8 cellular contexts compared by ENCODE assay signal in genomic region chr1:234731371-234732085, GRCh38.
DNase-seq lines count a peak whose midpoint lies in the region; ATAC-seq and TF ChIP-seq lines count a peak whose summit lies in the region.

No MANE protein-coding gene starts in this region.

- peak; percentile 49 for ATAC-seq in GM21619 (IDR thresholded peaks at IDR 0.05; ENCODE audit: unreplicated experiment)

- TF ChIP-seq CTCF in Loucy (conservative IDR thresholded peaks at IDR 0.05; ENCODE audit: low read length) (no peak), osteoblast (IDR thresholded peaks at IDR 0.05; ENCODE audit: extremely low read depth, low read depth, low read length) (no peak)

- H2AFZ ChIP-seq in Loucy (ENCODE audit: low read length): no peak overlapping the region
- H2AFZ ChIP-seq in osteoblast (ENCODE audit: low read length): peak overlapping the region; percentile 75

- peaks cover 1% of the 10 kb centered on the region; the same call in 1 of the 2 replicates for H3F3A ChIP-seq in Loucy (ENCODE audit: low read depth)

- H3K36me3 ChIP-seq in Loucy (ENCODE audit: insufficient read depth, low read length): no peaks in the 10 kb centered on the region
- no peaks in the 10 kb centered on the region for H3K36me3 ChIP-seq in osteoblast (ENCODE audit: insufficient read depth, low read length)

- peak overlapping the region; percentile 5 for H3K4me2 ChIP-seq in Loucy (ENCODE audit: low read depth, low read length, poor library complexity, severe bottlenecking)
- H3K4me2 ChIP-seq in osteoblast (ENCODE audit: insufficient read depth, low read length): peak overlapping the region; percentile 34

- H4K20me1 ChIP-seq in Loucy (ENCODE audit: insufficient read depth, low read length, poor library complexity, severe bottlenecking) (no peaks in the 10 kb centered on the region), osteoblast (ENCODE audit: insufficient read depth, low read length) (no peaks in the 10 kb centered on the region)

- H3K27me3 ChIP-seq in Loucy (ENCODE audit: insufficient read depth, low read length, poor library complexity, severe bottlenecking) (no peaks in the 10 kb centered on the region), osteoblast (ENCODE audit: insufficient read depth, low read length) (no peaks in the 10 kb centered on the region)

- no peaks in the 10 kb centered on the region for H3K9me3 ChIP-seq in Loucy (ENCODE audit: insufficient read depth, low read depth, low read length)
- no peaks in the 10 kb centered on the region for H3K9me3 ChIP-seq in osteoblast (ENCODE audit: low read depth, low read length)

- peak overlapping the region; percentile 97 for H3K27ac ChIP-seq in osteoblast (ENCODE audit: low read depth, low read length)

- H3K79me2 ChIP-seq in Loucy (ENCODE audit: insufficient read depth, low read length) (peaks cover 3% of the 10 kb centered on the region; the same call in 1 of the 2 replicates), osteoblast (ENCODE audit: insufficient read depth, low read length) (no peaks in the 10 kb centered on the region)

- no peaks in the 10 kb centered on the region for H3K9me2 ChIP-seq in Loucy (replicated peaks; ENCODE audit: low read depth, low read length)

- no peak overlapping the region for H3K4me3 ChIP-seq in Loucy (ENCODE audit: low read length, poor library complexity, severe bottlenecking)
- no peak overlapping the region for H3K4me3 ChIP-seq in osteoblast (ENCODE audit: insufficient read depth, low read length)

- DNase-seq in GM03348 (ENCODE audit: low spot score): peak; percentile 76
- DNase-seq in amniotic stem cell (lab: John Stamatoyannopoulos, UW): peak; percentile 54
- peak; percentile 95 for DNase-seq in osteoblast (ENCODE audit: insufficient read length, low spot score, missing footprints)
- no peak for DNase-seq in nucleus accumbens (lab: John Stamatoyannopoulos, UW)
- DNase-seq in putamen (ENCODE audit: low spot score): no peak
- no peak for DNase-seq in NCI-H2107 (lab: John Stamatoyannopoulos, UW)

- H3K9ac ChIP-seq in Loucy (ENCODE audit: low read depth, low read length, poor library complexity, severe bottlenecking): peak overlapping the region; percentile 33

- H3K4me1 ChIP-seq in Loucy (ENCODE audit: insufficient read depth, low read length, poor library complexity, severe bottlenecking) (peaks cover 57% of the 10 kb centered on the region), osteoblast (ENCODE audit: insufficient read depth, low read length) (peaks cover 39% of the 10 kb centered on the region)

Comparison
In these comparisons a context has a peak if more than half of its experiments do, and no peak if none do; other contexts are left out.
1. DNase-seq: peak in GM03348 (single experiment), amniotic stem cell (single experiment) and osteoblast (single experiment); none in nucleus accumbens (0 of 56), putamen (single experiment) and NCI-H2107 (single experiment).